ENCODE assay signal across 8 cellular contexts in genomic region chr18:79506191-79507075, GRCh38.
A peak's percentile ranks its signal among the peaks of the same experiment; 100 is the strongest.
DNase-seq lines count a peak whose midpoint lies in the region; ATAC-seq, FAIRE-seq and TF ChIP-seq lines count a peak whose summit lies in the region.

No MANE protein-coding gene starts in this region.

- H3K36me3 ChIP-seq in rectal smooth muscle tissue (ENCODE audit: control insufficient read depth, insufficient read depth, low read length) (no peaks in the 10 kb centered on the region), small intestine (ENCODE audit: control insufficient read depth in 2 of 2, insufficient read depth in 2 of 2, low read length in 2 of 2) (no peaks in the 10 kb centered on the region)

- H3K9ac ChIP-seq in rectal smooth muscle tissue (ENCODE audit: low read length): no peak overlapping the region

- WGBS in small intestine, 3 donors: 62 to 76% (median 69%) methylated on average over 20 of the region's 20 CpGs

- no peak for FAIRE-seq in small intestine (lab: Jason Lieb, UNC)

- no peak for DNase-seq in RWPE1 (ENCODE audit: low spot score)
- DNase-seq in fibroblast of pulmonary artery (ENCODE audit: low read depth): peak; percentile 77
- DNase-seq in SK-N-DZ (ENCODE audit: low spot score): no peak
- DNase-seq in small intestine: no peak

- no peak for TF ChIP-seq CTCF in RWPE1 (conservative IDR thresholded peaks at IDR 0.05; ENCODE audit: low read depth)
- no peak for TF ChIP-seq CTCF in fibroblast of pulmonary artery (IDR thresholded peaks at IDR 0.05; ENCODE audit: low read length, missing control alignments)

- H3K27me3 ChIP-seq in rectal smooth muscle tissue (ENCODE audit: control insufficient read depth, insufficient read depth, low read length) (no peaks in the 10 kb centered on the region), small intestine (ENCODE audit: control insufficient read depth in 2 of 2, insufficient read depth in 2 of 2, low read length in 2 of 2) (no peaks in the 10 kb centered on the region)

- H3K27ac ChIP-seq in RWPE1: peak overlapping the region; percentile 84
- peak overlapping the region; percentile 96 for H3K27ac ChIP-seq in rectal smooth muscle tissue (ENCODE audit: low read depth, low read length)
- H3K27ac ChIP-seq in small intestine (ENCODE audit: low read depth in 1 of 2, low read length in 1 of 2): peak overlapping the region in 1 of 2 donors; percentile 87

- POLR2A ChIA-PET in RWPE1 (lab: Yijun Ruan, JAX; ENCODE audit: low non-redundant PET): no interaction called here

- CTCF ChIA-PET in RWPE1 (lab: Yijun Ruan, JAX): no interaction called here

- peaks cover 26% of the 10 kb centered on the region for H3K4me1 ChIP-seq in rectal smooth muscle tissue (ENCODE audit: control insufficient read depth, insufficient read depth, low read length)
- H3K4me1 ChIP-seq in small intestine (ENCODE audit: control insufficient read depth in 2 of 2, insufficient read depth in 1 of 2, low read depth in 1 of 2, low read length in 1 of 2): no peaks in the 10 kb centered on the region

- H3K4me3 ChIP-seq in fibroblast of pulmonary artery (replicated peaks; ENCODE audit: low read depth, low read length): peak overlapping the region; percentile 40
- peak overlapping the region; percentile 44 for H3K4me3 ChIP-seq in rectal smooth muscle tissue (ENCODE audit: low read length)
- H3K4me3 ChIP-seq in small intestine (ENCODE audit: low read depth in 1 of 2, low read length in 2 of 2): no peak overlapping the region

- peak; percentile 64 for ATAC-seq in GM18907 (IDR thresholded peaks at IDR 0.05; ENCODE audit: unreplicated experiment)
- ATAC-seq in HG02610 (IDR thresholded peaks at IDR 0.05; ENCODE audit: unreplicated experiment): no peak
- no peak for ATAC-seq in GM21526 (IDR thresholded peaks at IDR 0.05; ENCODE audit: low FRiP score, unreplicated experiment)

- no peaks in the 10 kb centered on the region for H3K9me3 ChIP-seq in small intestine (ENCODE audit: control insufficient read depth, low read depth)

Comparison
In these comparisons a context has a peak if more than half of its experiments do, and no peak if none do; other contexts are left out.
1. H3K4me3 ChIP-seq: peak in fibroblast of pulmonary artery (single experiment) and rectal smooth muscle tissue (single experiment); none in small intestine (0 of 2).